Comparison of ENCODE assay signal across 8 cellular contexts in the genomic region with DNA sequence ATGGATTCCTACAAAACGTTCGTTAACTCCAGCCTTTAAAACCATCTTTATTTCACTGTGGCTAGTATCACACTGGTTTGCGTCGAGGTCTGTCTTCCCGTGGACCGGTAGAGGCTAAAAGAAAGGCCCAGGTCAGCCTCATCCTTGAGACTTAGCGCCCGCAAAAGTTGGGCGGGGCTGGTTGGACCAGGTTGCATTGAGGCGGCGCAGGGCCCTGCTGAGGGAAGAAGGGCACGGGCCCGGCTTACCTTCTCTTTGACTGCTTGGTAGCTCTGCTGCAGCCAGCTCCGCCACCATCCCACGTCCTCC. TPM values are rescaled to one million over a fixed set of nuclear protein-coding genes. Genes with fewer than 3 reads are reported as not detected.
DNase-seq lines count a peak whose midpoint lies in the region; ATAC-seq and TF ChIP-seq lines count a peak whose summit lies in the region.

No MANE protein-coding gene starts in this region.

- H3K4me3 ChIP-seq in SU-DHL-6 (ENCODE audit: insufficient read depth, low read length, poor library complexity, severe bottlenecking) (peak overlapping the region; percentile 68), duodenal mucosa (ENCODE audit: low read depth in 1 of 2, low read length in 2 of 2) (peak overlapping the region; percentile 96 to 100), tibial nerve (peak overlapping the region; percentile 54 to 98 (median 80))

- ATAC-seq in HG02885 (IDR thresholded peaks at IDR 0.05; ENCODE audit: poor library complexity, unreplicated experiment), result peak; percentile 16

- H3K9ac ChIP-seq in SU-DHL-6 (ENCODE audit: low read length) (peak overlapping the region; percentile 65), duodenal mucosa (ENCODE audit: low read depth in 1 of 2, low read length in 2 of 2) (peak overlapping the region; percentile 97 to 99)

- H4K20me1 ChIP-seq in SU-DHL-6 (ENCODE audit: low read depth, low read length), result no peaks in the 10 kb centered on the region

- H3K27me3 ChIP-seq in SU-DHL-6 (ENCODE audit: low read length), result no peaks in the 10 kb centered on the region
- H3K27me3 ChIP-seq in duodenal mucosa (ENCODE audit: control insufficient read depth in 1 of 2, insufficient read depth in 2 of 2, low read length in 2 of 2), result no peaks in the 10 kb centered on the region
- H3K27me3 ChIP-seq in tibial nerve, result no peaks in the 10 kb centered on the region

- no peaks in the 10 kb centered on the region for H3K9me3 ChIP-seq in SU-DHL-6 (ENCODE audit: insufficient read depth, low read length)
- H3K9me3 ChIP-seq in duodenal mucosa (ENCODE audit: control insufficient read depth in 1 of 2, low read length in 2 of 2), result no peaks in the 10 kb centered on the region
- H3K9me3 ChIP-seq in tibial nerve, result no peaks in the 10 kb centered on the region

- H3K79me2 ChIP-seq in SU-DHL-6 (ENCODE audit: insufficient read depth, low read length), result no peaks in the 10 kb centered on the region

- H3F3A ChIP-seq in SU-DHL-6 (ENCODE audit: insufficient read depth), result no peaks in the 10 kb centered on the region

- H3K4me2 ChIP-seq in SU-DHL-6 (ENCODE audit: low read depth, low read length, poor library complexity, severe bottlenecking), result peak overlapping the region; percentile 87

- WGBS in tibial nerve, 2 donors, result 1 to 2% methylated on average over 15 of the region's 15 CpGs

- peak overlapping the region; percentile 71 for H2AFZ ChIP-seq in SU-DHL-6 (ENCODE audit: low read depth, low read length, severe bottlenecking)

- no peaks in the 10 kb centered on the region for H3K9me2 ChIP-seq in SU-DHL-6 (replicated peaks; ENCODE audit: insufficient read depth, low read length)

- H3K36me3 ChIP-seq in SU-DHL-6 (ENCODE audit: low read length), result no peaks in the 10 kb centered on the region
- H3K36me3 ChIP-seq in duodenal mucosa (ENCODE audit: control insufficient read depth in 1 of 2, insufficient read depth in 2 of 2, low read length in 2 of 2), result peaks cover 18 to 29% of the 10 kb centered on the region in 2 donors
- H3K36me3 ChIP-seq in tibial nerve, result peaks cover 0 to 37% (median 0%) of the 10 kb centered on the region in 3 donors

- H3K4me1 ChIP-seq in duodenal mucosa (ENCODE audit: control insufficient read depth in 1 of 2, insufficient read depth in 2 of 2, low read length in 2 of 2), result peaks cover 16 to 22% of the 10 kb centered on the region in 2 donors
- peaks cover 3 to 51% (median 17%) of the 10 kb centered on the region in 4 donors for H3K4me1 ChIP-seq in tibial nerve

- H3K27ac ChIP-seq in SU-DHL-6 (ENCODE audit: low read depth, low read length), result no peak overlapping the region
- peak overlapping the region; percentile 91 for H3K27ac ChIP-seq in duodenal mucosa (ENCODE audit: low read depth, low read length)
- peak overlapping the region; percentile 95 to 98 (median 97) for H3K27ac ChIP-seq in tibial nerve

- no peak for TF ChIP-seq EP300 in tibial nerve (IDR thresholded peaks at IDR 0.05)

- DNase-seq in NCI-H1105 (lab: John Stamatoyannopoulos, UW), result peak; percentile 22
- no peak for DNase-seq in NCI-H1105 treated with DMSO at 0.1 percent for 48 hours (lab: John Stamatoyannopoulos, UW)
- peak; percentile 40 for DNase-seq in mucosa of gallbladder (ENCODE audit: low spot score)
- DNase-seq in tibial nerve (ENCODE audit: low spot score in 2 of 2), result peak in 1 of 2 donors; percentile 42
- no peak for DNase-seq in COLO829 (ENCODE audit: low spot score)

- TF ChIP-seq CTCF in SU-DHL-6 (IDR thresholded peaks at IDR 0.05; ENCODE audit: insufficient read depth, low read length, poor library complexity, severe bottlenecking), result no peak
- no peak for TF ChIP-seq CTCF in tibial nerve (IDR thresholded peaks at IDR 0.05)

- TF ChIP-seq POLR2A in tibial nerve (IDR thresholded peaks at IDR 0.05), result no peak

RNA-seq across cellular contexts. Expression of a gene that starts 0.5 kb away (rescaled TPM):
- total RNA-seq in mucosa of gallbladder (101 TPM), tibial nerve (10 to 100 TPM; 60.6 to 88.7 (median 83.8) TPM)

RNA-seq across cellular contexts. Expression of a gene that starts 31.4 kb away (rescaled TPM):
- total RNA-seq in mucosa of gallbladder, result 3.3 TPM
- 1 to 10 TPM in 3 of 4 donors, under 1 TPM in 1; 0.44 to 1.5 (median 1.2) TPM for total RNA-seq in tibial nerve

RNA-seq across cellular contexts. Expression of a gene that starts 31.5 kb away (rescaled TPM):
- total RNA-seq in mucosa of gallbladder (11.1 TPM), tibial nerve (10 to 100 TPM in 3 of 4 donors, 1 to 10 TPM in 1; 9.4 to 23.5 (median 16.3) TPM)

RNA-seq across cellular contexts. Expression of a gene that starts 57.8 kb away (rescaled TPM):
- 303 TPM for total RNA-seq in mucosa of gallbladder
- total RNA-seq in tibial nerve, result 10 to 100 TPM; 42.4 to 61.2 (median 45.0) TPM

Comparison
In these comparisons a context has a peak if more than half of its experiments do, and no peak if none do; other contexts are left out.
1. DNase-seq: peak in NCI-H1105 (single experiment) and mucosa of gallbladder (single experiment); none in NCI-H1105 treated with DMSO at 0.1 percent for 48 hours (single experiment) and COLO829 (single experiment).
2. Peak in every context shown above with its lines, with median percentiles within 50 percentile points of each other: H3K4me3 ChIP-seq.